In genomic region chr10:47277352-47278151, GRCh38 we compare ENCODE assay signal across 12 cellular contexts. TPM values are rescaled to one million over a fixed set of nuclear protein-coding genes. Genes with fewer than 3 reads are reported as not detected.
DNase-seq lines count a peak whose midpoint lies in the region; ATAC-seq and TF ChIP-seq lines count a peak whose summit lies in the region.
"Had no signal": no experiment of that assay in that cellular context is flagged by ENCODE, and none has a peak within 500 bp of the region (broad histone marks: within the 10 kb centered on the region; RNA-seq: fewer than 3 reads in every experiment).

No MANE protein-coding gene starts in this region.

- no peak for ATAC-seq in GM21737 (IDR thresholded peaks at IDR 0.05; ENCODE audit: unreplicated experiment)

- no peak overlapping the region for H3K4me3 ChIP-seq in BLaER1 treated with 17β-estradiol and CSF1 and Interleukin-3, amounts not matched to agents 10 nM and 100 nM
- H3K4me3 ChIP-seq in Jurkat, Clone E6-1 (ENCODE audit: low read length) = peak overlapping the region; percentile 20
- no peak overlapping the region for H3K4me3 ChIP-seq in epithelial cell of esophagus (ENCODE audit: low read length)
- H3K4me3 ChIP-seq: ovary, thoracic aorta had no signal

- DNase-seq in Jurkat, Clone E6-1 (ENCODE audit: low read depth, low spot score) = peak; percentile 94
- DNase-seq in activated CD8-positive, alpha-beta memory T cell treated with anti-CD3 and anti-CD28 coated beads, Interleukin-2, amount 50 U/mL, for 1 hour (ENCODE audit: extremely low read depth) = peak; percentile 23
- DNase-seq in epithelial cell of esophagus (ENCODE audit: low read depth) (peak; percentile 47), HCEC 1CT (no peak), NCI-H187 (lab: John Stamatoyannopoulos, UW) (no peak), KG1 (lab: John Stamatoyannopoulos, UW) (no peak)
- DNase-seq: NCI-H226, ovary had no signal

- H3K36me3 ChIP-seq in BLaER1 treated with 17β-estradiol and CSF1 and Interleukin-3, amounts not matched to agents 10 nM and 100 nM = no peaks in the 10 kb centered on the region
- H3K36me3 ChIP-seq: ovary, thoracic aorta had no signal

- TF ChIP-seq CTCF in epithelial cell of esophagus (IDR thresholded peaks at IDR 0.05; ENCODE audit: insufficient read depth, low read depth, low read length, missing control alignments) = no peak

- H3K27me3 ChIP-seq in BLaER1 treated with 17β-estradiol and CSF1 and Interleukin-3, amounts not matched to agents 10 nM and 100 nM = peaks cover 0 to 41% (median 0%) of the 10 kb centered on the region in 11 experiments; a peak in 4 of 22 replicates
- H3K27me3 ChIP-seq: ovary had no signal

- H3K9me3 ChIP-seq in BLaER1 treated with 17β-estradiol and CSF1 and Interleukin-3, amounts not matched to agents 10 nM and 100 nM (replicated peaks in 1 of 11) = peaks cover 10 to 18% (median 15%) of the 10 kb centered on the region in 11 experiments
- H3K9me3 ChIP-seq: ovary, thoracic aorta had no signal

- peak overlapping the region in 9 of 11 experiments; percentile 46 to 75 (median 51); a peak in 18 of 22 replicates for H3K4me2 ChIP-seq in BLaER1 treated with 17β-estradiol and CSF1 and Interleukin-3, amounts not matched to agents 10 nM and 100 nM

- H3K27ac ChIP-seq in BLaER1 treated with 17β-estradiol and CSF1 and Interleukin-3, amounts not matched to agents 10 nM and 100 nM = peak overlapping the region in 6 of 11 experiments; percentile 29 to 57 (median 44); a peak in 10 of 22 replicates
- H3K27ac ChIP-seq: C4-2B, ovary, thoracic aorta had no signal

- H3K9ac ChIP-seq in BLaER1 treated with 17β-estradiol and CSF1 and Interleukin-3, amounts not matched to agents 10 nM and 100 nM = 0 out of 22 replicates have a peak overlapping the region, but pooled peaks of 1 of the 11 experiments have one; percentile 24

- no peaks in the 10 kb centered on the region for H4K20me1 ChIP-seq in BLaER1 treated with 17β-estradiol and CSF1 and Interleukin-3, amounts not matched to agents 10 nM and 100 nM

- peaks cover 0 to 25% (median 16%) of the 10 kb centered on the region in 10 experiments; a peak in 16 of 20 replicates for H3K4me1 ChIP-seq in BLaER1 treated with 17β-estradiol and CSF1 and Interleukin-3, amounts not matched to agents 10 nM and 100 nM

RNA-seq across cellular contexts. Expression of gene GDF10, which starts 22.4 kb away (rescaled TPM):
- not detected for polyA plus RNA-seq in Jurkat, Clone E6-1 (2012; ENCODE audit: insufficient read depth, insufficient read length)

RNA-seq across cellular contexts. Expression of gene GDF2, which starts 44.7 kb away (rescaled TPM):
- not detected for polyA plus RNA-seq in Jurkat, Clone E6-1 (2012; ENCODE audit: insufficient read depth, insufficient read length)
- polyA plus RNA-seq: ovary had no signal

Comparison
In these comparisons a context has a peak if more than half of its experiments do, and no peak if none do; other contexts are left out.
1. DNase-seq: peak in Jurkat, Clone E6-1 (single experiment), activated CD8-positive, alpha-beta memory T cell treated with anti-CD3 and anti-CD28 coated beads, Interleukin-2, amount 50 U/mL, for 1 hour (single experiment) and epithelial cell of esophagus (single experiment); none in HCEC 1CT (single experiment), NCI-H187 (0 of 2) and KG1 (single experiment).